Comparison of ENCODE assay signal across 16 cellular contexts in genomic region chr6:136524339-136524935, GRCh38. TPM values are rescaled to one million over a fixed set of nuclear protein-coding genes. Genes with fewer than 3 reads are reported as not detected.
DNase-seq lines count a peak whose midpoint lies in the region; ATAC-seq lines count a peak whose summit lies in the region.
"Had no signal": no experiment of that assay in that cellular context is flagged by ENCODE, and none has a peak within 500 bp of the region (broad histone marks: within the 10 kb centered on the region; RNA-seq: fewer than 3 reads in every experiment).

No MANE protein-coding gene starts in this region.

- CTCF ChIA-PET in naive thymus-derived CD4-positive, alpha-beta T cell (lab: Charles Lee), result no interaction called here

- H3K27ac Mint-ChIP-seq in naive thymus-derived CD4-positive, alpha-beta T cell, result peak overlapping the region in 2 of 9 donors; percentile 24 to 83
- H3K27ac Mint-ChIP-seq: activated CD4-positive, alpha-beta T cell treated with anti-CD3 and anti-CD28 coated beads for 36 hours; activated naive CD4-positive, alpha-beta T cell treated with anti-CD3 and anti-CD28 coated beads for 36 hours had no signal

- H3K9me3 ChIP-seq in naive thymus-derived CD4-positive, alpha-beta T cell (ENCODE audit: control insufficient read depth in 2 of 3, low read length in 3 of 3), result no peaks in the 10 kb centered on the region
- H3K9me3 ChIP-seq: HAP-1, heart right ventricle, SJSA1, suprapubic skin had no signal

- peaks cover 0 to 26% (median 22%) of the 10 kb centered on the region in 7 donors for H3K4me1 Mint-ChIP-seq in naive thymus-derived CD4-positive, alpha-beta T cell

- H3K27me3 ChIP-seq in naive thymus-derived CD4-positive, alpha-beta T cell (ENCODE audit: control insufficient read depth in 2 of 2, insufficient read depth in 2 of 2, low read length in 2 of 2), result no peaks in the 10 kb centered on the region
- H3K27me3 ChIP-seq: SJSA1, suprapubic skin had no signal

- H3K36me3 ChIP-seq in naive thymus-derived CD4-positive, alpha-beta T cell (ENCODE audit: control insufficient read depth in 2 of 3, insufficient read depth in 3 of 3, low read length in 3 of 3), result no peaks in the 10 kb centered on the region
- H3K36me3 ChIP-seq: HAP-1, heart right ventricle, SJSA1, suprapubic skin had no signal

- H3K4me3 ChIP-seq in naive thymus-derived CD4-positive, alpha-beta T cell (ENCODE audit: low read length), result no peak overlapping the region
- H3K4me3 ChIP-seq: HAP-1, heart right ventricle, SJSA1, suprapubic skin had no signal

- H3K27ac ChIP-seq in angular gyrus (ENCODE audit: low read depth, low read length), result peak overlapping the region; percentile 97
- H3K27ac ChIP-seq in naive thymus-derived CD4-positive, alpha-beta T cell (ENCODE audit: low read depth, low read length), result no peak overlapping the region
- H3K27ac ChIP-seq: heart right ventricle, SJSA1, suprapubic skin had no signal

- peaks cover 0 to 15% (median 12%) of the 10 kb centered on the region in 5 donors for H3K27me3 Mint-ChIP-seq in naive thymus-derived CD4-positive, alpha-beta T cell

- POLR2A ChIA-PET in naive thymus-derived CD4-positive, alpha-beta T cell (lab: Charles Lee), result no interaction called here

- no peak for ATAC-seq in left colon
- ATAC-seq in naive thymus-derived CD4-positive, alpha-beta T cell, result no peak
- no peak for ATAC-seq in HG02970 (IDR thresholded peaks at IDR 0.05; ENCODE audit: low FRiP score, unreplicated experiment)
- ATAC-seq: activated CD4-positive, alpha-beta T cell treated with anti-CD3 and anti-CD28 coated beads for 36 hours; heart right ventricle had no signal

- DNase-seq in DMS53 (lab: John Stamatoyannopoulos, UW) (peak; percentile 74), NCI-H146 treated with DMSO at 0.1 percent for 48 hours (lab: John Stamatoyannopoulos, UW; ENCODE audit: unreplicated experiment) (peak; percentile 91), medulla oblongata (ENCODE audit: extremely low spot score) (peak; percentile 72), left colon (no peak)
- DNase-seq in naive thymus-derived CD4-positive, alpha-beta T cell, result no peak
- DNase-seq: activated CD4-positive, alpha-beta T cell treated with anti-CD3 and anti-CD28 coated beads for 36 hours; activated CD8-positive, alpha-beta memory T cell treated with anti-CD3 and anti-CD28 coated beads, Interleukin-2, amount 50 U/mL, for 48 hours; activated naive CD4-positive, alpha-beta T cell treated with anti-CD3 and anti-CD28 coated beads for 36 hours; heart right ventricle; NCI-H2081 treated with DMSO at 0.1 percent for 48 hours; stimulated activated CD4-positive, alpha-beta T cell treated with anti-CD3 and anti-CD28 coated beads, Interleukin-2, amount 100 ng/mL, for 48 hours had no signal

- no peaks in the 10 kb centered on the region for H3K9me3 Mint-ChIP-seq in naive thymus-derived CD4-positive, alpha-beta T cell
- H3K9me3 Mint-ChIP-seq: activated naive CD4-positive, alpha-beta T cell treated with anti-CD3 and anti-CD28 coated beads for 36 hours had no signal

- intact Hi-C loops in left colon (cut with DNase I, micrococcal nuclease), result no loop called here
- intact Hi-C loops in naive thymus-derived CD4-positive, alpha-beta T cell (cut with micrococcal nuclease), result no loop called here

- H3K4me3 Mint-ChIP-seq in naive thymus-derived CD4-positive, alpha-beta T cell, result no peak overlapping the region
- H3K4me3 Mint-ChIP-seq: activated naive CD4-positive, alpha-beta T cell treated with anti-CD3 and anti-CD28 coated beads for 36 hours had no signal

- peaks cover 0 to 9% of the 10 kb centered on the region in 2 donors for H3K4me1 ChIP-seq in naive thymus-derived CD4-positive, alpha-beta T cell (ENCODE audit: control insufficient read depth in 2 of 2, insufficient read depth in 2 of 2, low read length in 2 of 2)
- H3K4me1 ChIP-seq: SJSA1 had no signal

- H3K36me3 Mint-ChIP-seq in naive thymus-derived CD4-positive, alpha-beta T cell, result no peaks in the 10 kb centered on the region

RNA-seq across cellular contexts. Expression of gene MAP7, which starts 25.8 kb away (rescaled TPM):
- total RNA-seq in left colon, result 10 to 100 TPM; 72.6 to 82.7 TPM
- 1 to 10 TPM in 1 of 5 experiments, under 1 TPM in 4; 0.14 to 1.1 (median 0.32) TPM for total RNA-seq in naive thymus-derived CD4-positive, alpha-beta T cell
- polyA plus RNA-seq in naive thymus-derived CD4-positive, alpha-beta T cell, result under 1 TPM; 0.13 to 0.17 TPM

Comparison
In these comparisons a context has a peak if more than half of its experiments do, and no peak if none do; other contexts are left out.
1. DNase-seq: peak in DMS53 (single experiment), NCI-H146 treated with DMSO at 0.1 percent for 48 hours (single experiment) and medulla oblongata (single experiment); none in left colon (0 of 2) and naive thymus-derived CD4-positive, alpha-beta T cell (0 of 9).
2. RNA of gene MAP7, which starts 25.8 kb away (total RNA-seq): 72.6 to 82.7 TPM in left colon; 0.14 to 1.1 TPM in naive thymus-derived CD4-positive, alpha-beta T cell; every median in the first group is over 10 times any median in the second.